In the genomic region with DNA sequence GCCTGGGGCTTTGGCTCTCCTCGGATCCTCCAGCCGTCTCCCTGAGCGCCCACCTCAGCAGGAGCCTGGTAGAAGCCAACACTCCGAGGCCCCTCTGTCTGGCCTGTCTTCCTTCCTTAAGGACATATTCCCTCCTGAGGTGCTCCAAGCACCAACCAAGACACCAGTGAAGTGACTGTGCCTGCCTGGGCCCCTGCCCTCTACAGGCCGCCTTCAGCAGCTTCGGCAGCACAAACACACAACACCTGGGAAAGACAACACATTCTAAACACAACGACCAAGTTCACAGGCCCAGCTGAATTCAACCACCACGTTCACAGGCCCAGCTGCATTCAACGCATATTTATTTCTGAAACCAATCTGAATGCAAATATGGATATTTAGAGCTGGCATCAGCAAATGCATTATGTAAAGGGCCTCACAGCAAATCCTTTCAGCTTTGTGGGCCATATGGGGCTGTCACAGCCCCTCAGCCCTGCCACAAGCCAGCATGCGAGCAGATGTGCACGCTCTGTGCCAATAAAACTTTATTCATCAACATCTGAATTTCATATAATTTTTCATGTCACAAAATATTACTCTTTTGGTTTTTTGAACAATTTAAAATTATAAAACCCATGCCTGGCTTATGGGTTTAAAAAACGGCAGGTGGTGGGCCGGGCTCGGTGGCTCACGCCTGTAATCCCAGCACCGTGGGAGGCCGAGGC, we compare ENCODE assay signal across 19 cellular contexts. TPM values are rescaled to one million over a fixed set of nuclear protein-coding genes. Genes with fewer than 3 reads are reported as not detected.
A peak's percentile ranks its signal among the peaks of the same experiment; 100 is the strongest.
DNase-seq lines count a peak whose midpoint lies in the region; ATAC-seq, FAIRE-seq and TF ChIP-seq lines count a peak whose summit lies in the region.
"Had no signal": no experiment of that assay in that cellular context is flagged by ENCODE, and none has a peak within 500 bp of the region (broad histone marks: within the 10 kb centered on the region; RNA-seq: fewer than 3 reads in every experiment).

No MANE protein-coding gene starts in this region.

- H3K23ac ChIP-seq in mesenchymal stem cell (ENCODE audit: low read length in 2 of 2), result no peak overlapping the region

- H3K4me1 ChIP-seq in HEK293 (ENCODE audit: control insufficient read depth, insufficient read depth, low read length) (no peaks in the 10 kb centered on the region), GM12878 (ENCODE audit: control insufficient read depth, insufficient read depth, low read length) (no peaks in the 10 kb centered on the region), mesenchymal stem cell (ENCODE audit: control insufficient read depth, insufficient read depth, low read depth, low read length) (no peaks in the 10 kb centered on the region), hepatocyte (ENCODE audit: insufficient read depth) (no peaks in the 10 kb centered on the region)
- H3K4me1 ChIP-seq: Peyer's patch had no signal

- no peak overlapping the region for H3K4ac ChIP-seq in mesenchymal stem cell (ENCODE audit: low read depth in 1 of 2, low read length in 2 of 2)

- TF ChIP-seq CTCF in HEK293 (tag by site-specific recombination; IDR thresholded peaks at IDR 0.05) (peak; percentile 44; the same call in 1 of the 2 replicates), GM12878 (IDR thresholded peaks at IDR 0.05 in 2 of 3, conservative IDR thresholded peaks at IDR 0.05 in 1 of 3; ENCODE audit: control insufficient read depth in 2 of 3, extremely low read depth in 1 of 3, insufficient read depth in 1 of 3, low read depth in 3 of 3, low read length in 3 of 3) (peak; percentile 9 to 16 (median 14); a peak in 1 of 6 replicates), hepatocyte (IDR thresholded peaks at IDR 0.05; ENCODE audit: poor library complexity) (no peak)

- H3K79me2 ChIP-seq in GM12878 (ENCODE audit: control insufficient read depth, insufficient read depth, low read length), result no peaks in the 10 kb centered on the region
- no peaks in the 10 kb centered on the region for H3K79me2 ChIP-seq in hepatocyte

- POLR2A ChIA-PET in HEK293 (lab: Yijun Ruan, JAX) (no interaction called here), GM12878 (lab: Charles Lee) (interaction anchor here (0.5 kb wide), 1 partner anchor 945 kb away, joined by 4 read pairs; no protein-coding TSS in a partner anchor)

- 66% methylated on average over 17 of the region's 17 CpGs for WGBS in GM12878 (ENCODE audit: insufficient coverage, insufficient replicate concordance, low lambda C conversion rate, missing lambda C conversion rate)
- WGBS in mesenchymal stem cell, result 91% methylated on average over 17 of the region's 17 CpGs
- WGBS in hepatocyte (ENCODE audit: low lambda C conversion rate, missing lambda C conversion rate), result 86% methylated on average over 16 of the region's 17 CpGs

- H2AFZ ChIP-seq in GM12878 (ENCODE audit: control insufficient read depth, low read depth, low read length) (no peak overlapping the region), mesenchymal stem cell (ENCODE audit: low read depth, low read length) (no peak overlapping the region), hepatocyte (no peak overlapping the region)

- H4K91ac ChIP-seq in mesenchymal stem cell (ENCODE audit: low read length), result no peak overlapping the region

- H3K4me2 ChIP-seq in GM12878 (ENCODE audit: control insufficient read depth, insufficient read depth), result no peak overlapping the region
- no peak overlapping the region for H3K4me2 ChIP-seq in mesenchymal stem cell (ENCODE audit: low read length, poor library complexity, severe bottlenecking)
- H3K4me2 ChIP-seq in hepatocyte, result no peak overlapping the region
- H3K4me2 ChIP-seq: BLaER1 had no signal

- SMC1A ChIA-PET in GM12878 (lab: Charles Lee; ENCODE audit: uncharacterized antibody, unreplicated experiment), result no interaction called here

- TF ChIP-seq POLR2A in GM12878 (IDR thresholded peaks at IDR 0.05; ENCODE audit: low read depth, low read length), result no peak

- TF ChIP-seq RAD21 in GM12878 (IDR thresholded peaks at IDR 0.05; ENCODE audit: insufficient read depth, low read depth, low read length), result no peak

- H3K9me2 ChIP-seq in hepatocyte (replicated peaks; ENCODE audit: insufficient read depth), result no peaks in the 10 kb centered on the region

- no peak for FAIRE-seq in GM12878 (lab: Jason Lieb, UNC)

- ATAC-seq in GM12878, result peak; percentile 63
- ATAC-seq: mucosa of descending colon had no signal

- H4K20me1 ChIP-seq in GM12878 (ENCODE audit: control insufficient read depth, insufficient read depth) (no peaks in the 10 kb centered on the region), hepatocyte (ENCODE audit: insufficient read depth, poor library complexity, severe bottlenecking) (no peaks in the 10 kb centered on the region)

- H3K4me3 ChIP-seq in HEK293 (ENCODE audit: low read depth, low read length) (no peak overlapping the region), GM12878 (no peak overlapping the region), mesenchymal stem cell (ENCODE audit: insufficient read depth in 1 of 2, low read depth in 1 of 2, low read length in 2 of 2) (no peak overlapping the region), hepatocyte (no peak overlapping the region)
- H3K4me3 ChIP-seq: BLaER1, mucosa of descending colon, Peyer's patch had no signal

- H3K14ac ChIP-seq in mesenchymal stem cell (ENCODE audit: low read length in 2 of 2), result no peak overlapping the region

- peaks cover 25% of the 10 kb centered on the region for H3K79me1 ChIP-seq in mesenchymal stem cell (replicated peaks; ENCODE audit: low read length, poor library complexity, severe bottlenecking)

- BruUV-seq in GM12878 (replicated peaks; lab: Mats Ljungman, UMichigan), result no TSS peak

- H3K36me3 ChIP-seq in HEK293 (ENCODE audit: control insufficient read depth in 2 of 2, insufficient read depth in 1 of 2, low read length in 2 of 2) (peaks cover 0 to 5% of the 10 kb centered on the region in 2 experiments; a peak in 1 of 3 replicates), GM12878 (ENCODE audit: control insufficient read depth in 2 of 2, insufficient read depth in 2 of 2, low read length in 1 of 2) (no peaks in the 10 kb centered on the region; a peak in 1 of 4 replicates), mesenchymal stem cell (ENCODE audit: control insufficient read depth in 1 of 2, insufficient read depth in 2 of 2, low read depth in 1 of 2, low read length in 2 of 2) (peaks cover 26 to 62% of the 10 kb centered on the region in 2 experiments), hepatocyte (replicated peaks; ENCODE audit: insufficient read depth, low read depth) (no peaks in the 10 kb centered on the region)

- peak overlapping the region; percentile 26 for H2BK15ac ChIP-seq in mesenchymal stem cell (ENCODE audit: low read depth, poor library complexity, severe bottlenecking)

- in situ Hi-C loops in G401 (cut with HindIII; ENCODE audit: low sequenced_read_pairs), result no loop called here
- in situ Hi-C loops in GM12878 (cut with MboI), result no loop called here

- no peak overlapping the region for H2BK12ac ChIP-seq in mesenchymal stem cell (ENCODE audit: low read length in 2 of 2)

- H2BK120ac ChIP-seq in mesenchymal stem cell (ENCODE audit: low read depth, low read length), result no peak overlapping the region

- H3K27ac ChIP-seq in HEK293 (ENCODE audit: extremely low read depth, low read depth, low read length) (no peak overlapping the region), GM12878 (ENCODE audit: control insufficient read depth, insufficient read depth) (no peak overlapping the region), mesenchymal stem cell (ENCODE audit: low read length, poor library complexity, severe bottlenecking) (no peak overlapping the region), hepatocyte (no peak overlapping the region)
- H3K27ac ChIP-seq: BLaER1, Peyer's patch had no signal

- H3K27me3 ChIP-seq in GM12878 (replicated peaks in 1 of 2; ENCODE audit: control insufficient read depth in 2 of 2, insufficient read depth in 2 of 2, low read length in 1 of 2) (no peaks in the 10 kb centered on the region), mesenchymal stem cell (ENCODE audit: control insufficient read depth in 1 of 2, insufficient read depth in 1 of 2, low read length in 2 of 2) (no peaks in the 10 kb centered on the region), hepatocyte (no peaks in the 10 kb centered on the region)
- H3K27me3 ChIP-seq: BLaER1, Peyer's patch had no signal

- DNase-seq in G401 (ENCODE audit: low spot score) (peak; percentile 53), GM12878 (ENCODE audit: low read depth, low spot score) (no peak), mesenchymal stem cell (no peak), hepatocyte (ENCODE audit: low spot score) (no peak), NCI-H1092 (lab: John Stamatoyannopoulos, UW) (no peak), dermis blood vessel endothelial cell (no peak)
- DNase-seq: activated CD4-positive, alpha-beta T cell treated with anti-CD3 and anti-CD28 coated beads, Interleukin-2, amount 50 U/mL, for 4 hours; activated T-cell treated with anti-CD3 and anti-CD28 coated beads, Interleukin-2, amount 50 U/mL, for 1 hour; DMS79; effector CD8-positive, alpha-beta T cell; hippocampal formation; mucosa of descending colon; NCI-H2029 treated with DMSO at 0.1 percent for 48 hours; NCI-H524 treated with DMSO at 0.1 percent for 48 hours; Peyer's patch; stimulated activated CD4-positive, alpha-beta T cell treated with anti-CD3 and anti-CD28 coated beads, Interleukin-2, amount 100 ng/mL, for 48 hours had no signal

- H2BK5ac ChIP-seq in mesenchymal stem cell (ENCODE audit: low read depth, low read length, poor library complexity, severe bottlenecking), result no peak overlapping the region

- intact Hi-C loops in GM12878 (cut with micrococcal nuclease; ENCODE audit: unreplicated experiment), result no loop called here

- RAD21 ChIA-PET in GM12878 (lab: Charles Lee; ENCODE audit: unreplicated experiment), result no interaction called here

- no peak overlapping the region for H3K18ac ChIP-seq in mesenchymal stem cell (ENCODE audit: low read depth in 1 of 2, low read length in 2 of 2)

- H3K9ac ChIP-seq in GM12878 (ENCODE audit: control insufficient read depth, insufficient read depth, low read length), result no peak overlapping the region
- H3K9ac ChIP-seq in mesenchymal stem cell (ENCODE audit: low read length), result no peak overlapping the region
- H3K9ac ChIP-seq: BLaER1 had no signal

- CTCF ChIA-PET in HEK293 (lab: Yijun Ruan, JAX), result no interaction called here
- CTCF ChIA-PET in GM12878 (lab: Yijun Ruan, JAX), result no interaction called here

- no peak for TF ChIP-seq EP300 in GM12878 (IDR thresholded peaks at IDR 0.05; ENCODE audit: borderline replicate concordance in 1 of 2, control insufficient read depth in 1 of 2, low read depth in 2 of 2, low read length in 2 of 2)

- no peak overlapping the region for H2AK5ac ChIP-seq in mesenchymal stem cell (ENCODE audit: low read length, severe bottlenecking)

- H4K8ac ChIP-seq in mesenchymal stem cell (ENCODE audit: low read length), result no peak overlapping the region

- H3K9me3 ChIP-seq in HEK293 (ENCODE audit: control insufficient read depth, insufficient read depth, low read depth, low read length), result no peaks in the 10 kb centered on the region
- no peaks in the 10 kb centered on the region for H3K9me3 ChIP-seq in GM12878 (replicated peaks; ENCODE audit: control insufficient read depth, insufficient read depth, low read length)
- no peaks in the 10 kb centered on the region for H3K9me3 ChIP-seq in mesenchymal stem cell (ENCODE audit: control insufficient read depth, low read length)
- H3K9me3 ChIP-seq in hepatocyte (ENCODE audit: low read depth), result no peaks in the 10 kb centered on the region
- H3K9me3 ChIP-seq: BLaER1, mucosa of descending colon, Peyer's patch had no signal

RNA-seq across cellular contexts. Expression of a gene that starts 12.2 kb away (rescaled TPM):
- total RNA-seq in G401 (2014; rRNA removed; shearing (Covaris generic)), result 12.3 and 13.3 TPM in 2 replicates
- total RNA-seq in GM12878 (2013; cell fraction: nucleolus; rRNA removed), result 64.8 and 87.4 TPM in 2 replicates
- 4.0 and 5.1 TPM in 2 replicates for total RNA-seq in GM12878 (2014; rRNA removed)
- 3.7 and 4.3 TPM in 2 replicates for total RNA-seq in GM12878 (2014; rRNA removed; fragmentation: Illumina TruSeq; extraction: Trizol)
- total RNA-seq in GM12878 (2021), result 9.6 and 12.4 TPM in 2 replicates
- polyA plus RNA-seq in GM12878 (2011; ENCODE audit: low read depth), result 6.4 TPM
- 3.5 and 4.2 TPM in 2 replicates for polyA plus RNA-seq in GM12878 (2011; rRNA removed)
- polyA plus RNA-seq in GM12878 (2011; cell fraction: cytosol; rRNA removed), result 3.5 and 3.9 TPM in 2 replicates
- polyA plus RNA-seq in GM12878 (2011; cell fraction: nucleus; rRNA removed), result 21.1 and 23.2 TPM in 2 replicates
- 8.5 and 8.8 TPM in 2 replicates for polyA plus RNA-seq in GM12878 (2012)
- 2.6 and 6.0 TPM in 2 replicates for polyA plus RNA-seq in GM12878 (2014; fragmentation: Illumina TruSeq; extraction: Trizol)
- polyA plus RNA-seq in GM12878 (2014; fragmentation: Nextera tagmentation; extraction: Ambion mirVana), result under 1 TPM; 0.37 to 0.95 TPM
- polyA plus RNA-seq in GM12878 (2014; rRNA removed), result 8.1 and 9.5 TPM in 2 replicates
- 1 to 10 TPM; 5.6 to 6.5 TPM for polyA plus RNA-seq in GM12878 (2016; fragmentation: Nextera tagmentation; extraction: Ambion mirVana)
- 3.1 and 10.6 TPM in 2 replicates for polyA minus RNA-seq in GM12878 (2011; rRNA and poly(A)+ RNA removed)
- 1.1 and 3.3 TPM in 2 replicates for polyA minus RNA-seq in GM12878 (2011; cell fraction: cytosol; rRNA and poly(A)+ RNA removed)
- polyA minus RNA-seq in GM12878 (2011; cell fraction: nucleus; rRNA and poly(A)+ RNA removed), result 10.0 and 19.4 TPM in 2 replicates
- polyA plus RNA-seq in mesenchymal stem cell (2013, experiment 1 of 2), result 34.8 TPM
- polyA plus RNA-seq in mesenchymal stem cell (2013, experiment 2 of 2), result 32.9 TPM
- 19.6 and 22.4 TPM in 2 replicates for total RNA-seq in hepatocyte
- 38.9 and 53.5 TPM in 2 replicates for polyA plus RNA-seq in hepatocyte
- 25.0 and 26.3 TPM in 2 replicates for total RNA-seq in dermis blood vessel endothelial cell

RNA-seq across cellular contexts. Expression of a gene that starts 12.4 kb away (rescaled TPM):
- 86.0 and 86.1 TPM in 2 replicates for total RNA-seq in G401 (2014; rRNA removed; shearing (Covaris generic))
- 23.0 and 27.4 TPM in 2 replicates for total RNA-seq in GM12878 (2013; cell fraction: nucleolus; rRNA removed)
- 66.3 and 73.0 TPM in 2 replicates for total RNA-seq in GM12878 (2014; rRNA removed)
- total RNA-seq in GM12878 (2014; rRNA removed; fragmentation: Illumina TruSeq; extraction: Trizol), result 52.8 and 56.3 TPM in 2 replicates
- 69.6 and 70.7 TPM in 2 replicates for total RNA-seq in GM12878 (2021)
- polyA plus RNA-seq in GM12878 (2011; ENCODE audit: low read depth), result 120 TPM
- polyA plus RNA-seq in GM12878 (2011; rRNA removed), result 71.0 and 158 TPM in 2 replicates
- 97.6 and 110 TPM in 2 replicates for polyA plus RNA-seq in GM12878 (2011; cell fraction: cytosol; rRNA removed)
- 55.1 and 62.1 TPM in 2 replicates for polyA plus RNA-seq in GM12878 (2011; cell fraction: nucleus; rRNA removed)
- polyA plus RNA-seq in GM12878 (2012), result 62.8 and 86.2 TPM in 2 replicates
- polyA plus RNA-seq in GM12878 (2014; fragmentation: Illumina TruSeq; extraction: Trizol), result 64.0 and 79.3 TPM in 2 replicates
- polyA plus RNA-seq in GM12878 (2014; fragmentation: Nextera tagmentation; extraction: Ambion mirVana), result 100 to 1,000 TPM; 337 to 363 TPM
- 67.0 and 105 TPM in 2 replicates for polyA plus RNA-seq in GM12878 (2014; rRNA removed)
- polyA plus RNA-seq in GM12878 (2016; fragmentation: Nextera tagmentation; extraction: Ambion mirVana), result 100 to 1,000 TPM; 189 to 221 TPM
- 28.0 and 32.8 TPM in 2 replicates for polyA minus RNA-seq in GM12878 (2011; rRNA and poly(A)+ RNA removed)
- polyA minus RNA-seq in GM12878 (2011; cell fraction: cytosol; rRNA and poly(A)+ RNA removed), result 9.6 and 15.1 TPM in 2 replicates
- 26.0 and 35.4 TPM in 2 replicates for polyA minus RNA-seq in GM12878 (2011; cell fraction: nucleus; rRNA and poly(A)+ RNA removed)
- 111 TPM for polyA plus RNA-seq in mesenchymal stem cell (2013, experiment 1 of 2)
- polyA plus RNA-seq in mesenchymal stem cell (2013, experiment 2 of 2), result 108 TPM
- total RNA-seq in hepatocyte, result 58.7 and 70.8 TPM in 2 replicates
- 191 and 215 TPM in 2 replicates for polyA plus RNA-seq in hepatocyte
- total RNA-seq in dermis blood vessel endothelial cell, result 31.6 and 46.6 TPM in 2 replicates

RNA-seq across cellular contexts. Expression of a gene that starts 21.9 kb away (rescaled TPM):
- not detected in 2 replicates for total RNA-seq in G401 (2014; rRNA removed; shearing (Covaris generic))
- total RNA-seq in GM12878 (2013; cell fraction: nucleolus; rRNA removed), result not detected in 2 replicates
- not detected in 2 replicates for total RNA-seq in GM12878 (2014; rRNA removed)
- not detected in 2 replicates for total RNA-seq in GM12878 (2014; rRNA removed; fragmentation: Illumina TruSeq; extraction: Trizol)
- not detected in 2 replicates for total RNA-seq in GM12878 (2021)
- not detected for polyA plus RNA-seq in GM12878 (2011; ENCODE audit: low read depth)
- not detected in 2 replicates for polyA plus RNA-seq in GM12878 (2011; rRNA removed)
- polyA plus RNA-seq in GM12878 (2011; cell fraction: cytosol; rRNA removed), result not detected in 2 replicates
- 0.19 and 0.50 TPM in 2 replicates for polyA plus RNA-seq in GM12878 (2011; cell fraction: nucleus; rRNA removed)
- polyA plus RNA-seq in GM12878 (2012), result 0.14 and 0.16 TPM in 2 replicates
- not detected in 2 replicates for polyA plus RNA-seq in GM12878 (2014; fragmentation: Illumina TruSeq; extraction: Trizol)
- not detected for polyA plus RNA-seq in GM12878 (2014; fragmentation: Nextera tagmentation; extraction: Ambion mirVana)
- 0.06 TPM in 1 of 2 replicates, not detected in the other for polyA plus RNA-seq in GM12878 (2014; rRNA removed)
- not detected for polyA plus RNA-seq in GM12878 (2016; fragmentation: Nextera tagmentation; extraction: Ambion mirVana)
- polyA minus RNA-seq in GM12878 (2011; rRNA and poly(A)+ RNA removed), result not detected in 2 replicates
- not detected in 2 replicates for polyA minus RNA-seq in GM12878 (2011; cell fraction: cytosol; rRNA and poly(A)+ RNA removed)
- not detected in 2 replicates for polyA minus RNA-seq in GM12878 (2011; cell fraction: nucleus; rRNA and poly(A)+ RNA removed)
- not detected for polyA plus RNA-seq in mesenchymal stem cell (2013, experiment 1 of 2)
- polyA plus RNA-seq in mesenchymal stem cell (2013, experiment 2 of 2), result not detected
- not detected in 2 replicates for total RNA-seq in hepatocyte
- not detected in 2 replicates for polyA plus RNA-seq in hepatocyte
- total RNA-seq in dermis blood vessel endothelial cell, result not detected in 2 replicates
- total RNA-seq: mucosa of descending colon, osteoblast, Peyer's patch had no signal

RNA-seq across cellular contexts. Expression of a gene that starts 32.8 kb away (rescaled TPM):
- 266 and 349 TPM in 2 replicates for total RNA-seq in G401 (2014; rRNA removed; shearing (Covaris generic))
- 39.3 and 42.6 TPM in 2 replicates for total RNA-seq in GM12878 (2013; cell fraction: nucleolus; rRNA removed)
- 308 and 348 TPM in 2 replicates for total RNA-seq in GM12878 (2014; rRNA removed)
- 106 and 113 TPM in 2 replicates for total RNA-seq in GM12878 (2014; rRNA removed; fragmentation: Illumina TruSeq; extraction: Trizol)
- total RNA-seq in GM12878 (2021), result 219 and 234 TPM in 2 replicates
- polyA plus RNA-seq in GM12878 (2011; ENCODE audit: low read depth), result 71.1 TPM
- 39.6 and 95.7 TPM in 2 replicates for polyA plus RNA-seq in GM12878 (2011; rRNA removed)
- 75.8 and 141 TPM in 2 replicates for polyA plus RNA-seq in GM12878 (2011; cell fraction: cytosol; rRNA removed)
- polyA plus RNA-seq in GM12878 (2011; cell fraction: nucleus; rRNA removed), result 107 and 109 TPM in 2 replicates
- polyA plus RNA-seq in GM12878 (2012), result 148 and 153 TPM in 2 replicates
- 8.6 and 46.2 TPM in 2 replicates for polyA plus RNA-seq in GM12878 (2014; fragmentation: Illumina TruSeq; extraction: Trizol)
- polyA plus RNA-seq in GM12878 (2014; fragmentation: Nextera tagmentation; extraction: Ambion mirVana), result 100 to 1,000 TPM in 1 of 2 experiments, 10 to 100 TPM in 1; 30.6 to 100 TPM
- polyA plus RNA-seq in GM12878 (2014; rRNA removed), result 278 and 338 TPM in 2 replicates
- polyA plus RNA-seq in GM12878 (2016; fragmentation: Nextera tagmentation; extraction: Ambion mirVana), result 100 to 1,000 TPM; 446 to 495 TPM
- polyA minus RNA-seq in GM12878 (2011; rRNA and poly(A)+ RNA removed), result 11.7 and 28.6 TPM in 2 replicates
- 42.0 and 50.9 TPM in 2 replicates for polyA minus RNA-seq in GM12878 (2011; cell fraction: cytosol; rRNA and poly(A)+ RNA removed)
- 22.0 and 30.6 TPM in 2 replicates for polyA minus RNA-seq in GM12878 (2011; cell fraction: nucleus; rRNA and poly(A)+ RNA removed)
- polyA plus RNA-seq in mesenchymal stem cell (2013, experiment 1 of 2), result 157 TPM
- polyA plus RNA-seq in mesenchymal stem cell (2013, experiment 2 of 2), result 164 TPM
- total RNA-seq in hepatocyte, result 101 and 119 TPM in 2 replicates
- 237 and 273 TPM in 2 replicates for polyA plus RNA-seq in hepatocyte
- 100 and 138 TPM in 2 replicates for total RNA-seq in dermis blood vessel endothelial cell

RNA-seq across cellular contexts. Expression of a gene that starts 41.0 kb away (rescaled TPM):
- 32.8 and 36.6 TPM in 2 replicates for total RNA-seq in G401 (2014; rRNA removed; shearing (Covaris generic))
- 10.9 and 14.9 TPM in 2 replicates for total RNA-seq in GM12878 (2013; cell fraction: nucleolus; rRNA removed)
- total RNA-seq in GM12878 (2014; rRNA removed), result 40.4 and 59.3 TPM in 2 replicates
- 6.5 and 8.5 TPM in 2 replicates for total RNA-seq in GM12878 (2014; rRNA removed; fragmentation: Illumina TruSeq; extraction: Trizol)
- 87.6 and 90.0 TPM in 2 replicates for total RNA-seq in GM12878 (2021)
- 8.4 TPM for polyA plus RNA-seq in GM12878 (2011; ENCODE audit: low read depth)
- 3.3 and 9.0 TPM in 2 replicates for polyA plus RNA-seq in GM12878 (2011; rRNA removed)
- polyA plus RNA-seq in GM12878 (2011; cell fraction: cytosol; rRNA removed), result 24.4 and 33.2 TPM in 2 replicates
- 26.7 and 44.2 TPM in 2 replicates for polyA plus RNA-seq in GM12878 (2011; cell fraction: nucleus; rRNA removed)
- polyA plus RNA-seq in GM12878 (2012), result 39.9 and 49.2 TPM in 2 replicates
- polyA plus RNA-seq in GM12878 (2014; fragmentation: Illumina TruSeq; extraction: Trizol), result 1.3 and 4.3 TPM in 2 replicates
- 1 to 10 TPM in 1 of 2 experiments, under 1 TPM in 1; 0.50 to 1.9 TPM for polyA plus RNA-seq in GM12878 (2014; fragmentation: Nextera tagmentation; extraction: Ambion mirVana)
- polyA plus RNA-seq in GM12878 (2014; rRNA removed), result 37.7 and 58.6 TPM in 2 replicates
- 10 to 100 TPM in 1 of 2 experiments, 1 to 10 TPM in 1; 5.7 to 41.3 TPM for polyA plus RNA-seq in GM12878 (2016; fragmentation: Nextera tagmentation; extraction: Ambion mirVana)
- polyA minus RNA-seq in GM12878 (2011; rRNA and poly(A)+ RNA removed), result 8.9 and 34.4 TPM in 2 replicates
- 37.6 and 54.5 TPM in 2 replicates for polyA minus RNA-seq in GM12878 (2011; cell fraction: cytosol; rRNA and poly(A)+ RNA removed)
- polyA minus RNA-seq in GM12878 (2011; cell fraction: nucleus; rRNA and poly(A)+ RNA removed), result 8.5 and 22.1 TPM in 2 replicates
- polyA plus RNA-seq in mesenchymal stem cell (2013, experiment 1 of 2), result 3.1 TPM
- 3.0 TPM for polyA plus RNA-seq in mesenchymal stem cell (2013, experiment 2 of 2)
- total RNA-seq in hepatocyte, result 5.2 and 6.9 TPM in 2 replicates
- 5.1 and 6.8 TPM in 2 replicates for polyA plus RNA-seq in hepatocyte
- 5.8 and 22.2 TPM in 2 replicates for total RNA-seq in dermis blood vessel endothelial cell
